1 cellular context compared by ENCODE assay signal in the genomic region with DNA sequence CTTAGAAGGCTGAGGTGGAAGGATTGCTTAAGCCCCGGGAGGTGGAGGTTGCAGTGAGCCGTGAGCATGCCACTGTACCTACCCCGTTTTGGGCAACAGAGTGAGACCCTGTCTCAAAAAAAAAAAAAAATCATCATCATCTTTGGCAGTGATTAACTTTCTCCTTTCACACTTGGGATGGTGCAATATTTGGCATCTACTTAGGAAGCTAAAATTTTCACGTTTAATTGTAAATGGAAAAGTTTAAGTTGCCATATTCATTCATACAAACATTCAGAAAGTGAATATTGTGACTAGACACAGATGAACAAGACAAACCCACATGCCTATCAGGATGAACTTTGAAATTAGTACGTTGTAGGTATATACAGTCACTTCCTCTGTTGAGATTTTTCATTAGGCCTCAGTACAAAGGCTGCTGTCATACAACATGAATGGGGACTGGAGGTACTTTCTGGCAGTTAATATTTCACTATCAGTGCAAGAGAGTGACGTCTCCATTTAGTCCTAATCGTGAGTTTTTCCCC.
A peak's percentile ranks its signal among the peaks of the same experiment; 100 is the strongest.
TF ChIP-seq lines count a peak whose summit lies in the region.

No MANE protein-coding gene starts in this region.

TF ChIP-seq in HepG2, 621 proteins besides CTCF, POLR2A, EP300 and RAD21 (continued from another document and continues in another):
- TF ChIP-seq TEAD2 (CRISPR knock-in tag; IDR thresholded peaks at IDR 0.05) (no peak), ZNF329 (CRISPR knock-in tag; IDR thresholded peaks at IDR 0.05; ENCODE audit: low read depth) (no peak), PAF1 (CRISPR knock-in tag; IDR thresholded peaks at IDR 0.05) (no peak), ZNF605 (CRISPR knock-in tag; IDR thresholded peaks at IDR 0.05) (no peak), TCF12 (IDR thresholded peaks at IDR 0.05) (no peak), TCF12 (CRISPR knock-in tag; IDR thresholded peaks at IDR 0.05) (0 out of 2 replicates have a peak, but pooled peaks have one; percentile 39), KDM3A (CRISPR knock-in tag; IDR thresholded peaks at IDR 0.05; ENCODE audit: low read depth) (peak; percentile 56; the same call in 1 of the 2 replicates), THAP11 (CRISPR knock-in tag; IDR thresholded peaks at IDR 0.05) (peak; percentile 52), ZBTB49 (CRISPR knock-in tag; IDR thresholded peaks at IDR 0.05; ENCODE audit: borderline replicate concordance) (0 out of 2 replicates have a peak, but pooled peaks have one; percentile 1), ZNF234 (CRISPR knock-in tag; conservative IDR thresholded peaks at IDR 0.05) (no peak), MNT (IDR thresholded peaks at IDR 0.05) (0 out of 2 replicates have a peak, but pooled peaks have one; percentile 9), FOXK2 (IDR thresholded peaks at IDR 0.05) (peak; percentile 45; the same call in 1 of the 2 replicates), ZFP1 (CRISPR knock-in tag; IDR thresholded peaks at IDR 0.05) (peak; percentile 63; the same call in 1 of the 2 replicates), XBP1 (CRISPR knock-in tag; IDR thresholded peaks at IDR 0.05) (0 out of 2 replicates have a peak, but pooled peaks have one; percentile 28), MZF1 (CRISPR knock-in tag; IDR thresholded peaks at IDR 0.05; ENCODE audit: borderline replicate concordance) (no peak), BHLHE40 (IDR thresholded peaks at IDR 0.05; ENCODE audit: low read length) (no peak), SMAD3 (CRISPR knock-in tag; IDR thresholded peaks at IDR 0.05) (0 out of 2 replicates have a peak, but pooled peaks have one; percentile 31), SMAD1 (CRISPR knock-in tag; IDR thresholded peaks at IDR 0.05; ENCODE audit: borderline replicate concordance, low read depth) (no peak), ZNF567 (CRISPR knock-in tag; IDR thresholded peaks at IDR 0.05; ENCODE audit: borderline replicate concordance) (no peak), HDAC1 (CRISPR knock-in tag; IDR thresholded peaks at IDR 0.05) (peak; percentile 65; the same call in 1 of the 2 replicates), ZNF558 (CRISPR knock-in tag; IDR thresholded peaks at IDR 0.05; ENCODE audit: borderline replicate concordance) (no peak), SETDB1 (CRISPR knock-in tag; IDR thresholded peaks at IDR 0.05; ENCODE audit: borderline replicate concordance) (no peak), MEIS2 (CRISPR knock-in tag; IDR thresholded peaks at IDR 0.05) (peak; percentile 77; the same call in 1 of the 2 replicates), ZBTB7A (CRISPR knock-in tag; IDR thresholded peaks at IDR 0.05) (no peak), RARA (CRISPR knock-in tag; IDR thresholded peaks at IDR 0.05) (peak; percentile 40; the same call in 1 of the 2 replicates), EHMT2 (IDR thresholded peaks at IDR 0.05; ENCODE audit: borderline replicate concordance, low read depth, low read length) (peak; percentile 70; the same call in 1 of the 2 replicates), ZBTB38 (CRISPR knock-in tag; IDR thresholded peaks at IDR 0.05) (no peak; the same call in 1 of the 2 replicates), ARNT (IDR thresholded peaks at IDR 0.05) (no peak), ZMYM3 (CRISPR knock-in tag; IDR thresholded peaks at IDR 0.05) (peak; percentile 31; the same call in 1 of the 2 replicates), ZNF331 (CRISPR knock-in tag; IDR thresholded peaks at IDR 0.05) (0 out of 2 replicates have a peak, but pooled peaks have one; percentile 20), NFIB (CRISPR knock-in tag; IDR thresholded peaks at IDR 0.05; ENCODE audit: borderline replicate concordance) (no peak), ZNF230 (CRISPR knock-in tag; IDR thresholded peaks at IDR 0.05) (peak; percentile 73; the same call in 1 of the 2 replicates), GATAD2A (CRISPR knock-in tag; IDR thresholded peaks at IDR 0.05) (peak; percentile 91), PHF20 (CRISPR knock-in tag; IDR thresholded peaks at IDR 0.05) (no peak), ZNF121 (CRISPR knock-in tag; IDR thresholded peaks at IDR 0.05) (peak; percentile 90), MAFF (IDR thresholded peaks at IDR 0.05; ENCODE audit: low read depth, low read length) (no peak), CENPX (CRISPR knock-in tag; IDR thresholded peaks at IDR 0.05) (no peak), CBFB (CRISPR knock-in tag; IDR thresholded peaks at IDR 0.05) (no peak), ZNF503 (CRISPR knock-in tag; IDR thresholded peaks at IDR 0.05) (peak; percentile 51; the same call in 1 of the 2 replicates), ZHX2 (IDR thresholded peaks at IDR 0.05; ENCODE audit: low read depth) (no peak; the same call in 1 of the 2 replicates), ZHX2 (CRISPR knock-in tag; IDR thresholded peaks at IDR 0.05; ENCODE audit: borderline replicate concordance) (no peak; the same call in 1 of the 2 replicates), RFXANK (CRISPR knock-in tag; IDR thresholded peaks at IDR 0.05) (no peak)
- TF ChIP-seq, protein P1, sequence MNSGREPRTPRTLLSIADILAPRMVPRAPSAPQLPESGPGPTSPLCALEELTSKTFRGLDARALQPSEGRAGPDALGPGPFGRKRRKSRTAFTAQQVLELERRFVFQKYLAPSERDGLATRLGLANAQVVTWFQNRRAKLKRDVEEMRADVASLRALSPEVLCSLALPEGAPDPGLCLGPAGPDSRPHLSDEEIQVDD (CRISPR knock-in tag; IDR thresholded peaks at IDR 0.05; ENCODE audit: borderline replicate concordance), result no peak
- TF ChIP-seq, protein P2, sequence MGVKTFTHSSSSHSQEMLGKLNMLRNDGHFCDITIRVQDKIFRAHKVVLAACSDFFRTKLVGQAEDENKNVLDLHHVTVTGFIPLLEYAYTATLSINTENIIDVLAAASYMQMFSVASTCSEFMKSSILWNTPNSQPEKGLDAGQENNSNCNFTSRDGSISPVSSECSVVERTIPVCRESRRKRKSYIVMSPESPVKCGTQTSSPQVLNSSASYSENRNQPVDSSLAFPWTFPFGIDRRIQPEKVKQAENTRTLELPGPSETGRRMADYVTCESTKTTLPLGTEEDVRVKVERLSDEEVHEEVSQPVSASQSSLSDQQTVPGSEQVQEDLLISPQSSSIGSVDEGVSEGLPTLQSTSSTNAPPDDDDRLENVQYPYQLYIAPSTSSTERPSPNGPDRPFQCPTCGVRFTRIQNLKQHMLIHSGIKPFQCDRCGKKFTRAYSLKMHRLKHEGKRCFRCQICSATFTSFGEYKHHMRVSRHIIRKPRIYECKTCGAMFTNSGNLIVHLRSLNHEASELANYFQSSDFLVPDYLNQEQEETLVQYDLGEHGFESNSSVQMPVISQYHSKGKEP (CRISPR knock-in tag; IDR thresholded peaks at IDR 0.05), result no peak
- TF ChIP-seq, protein P3, sequence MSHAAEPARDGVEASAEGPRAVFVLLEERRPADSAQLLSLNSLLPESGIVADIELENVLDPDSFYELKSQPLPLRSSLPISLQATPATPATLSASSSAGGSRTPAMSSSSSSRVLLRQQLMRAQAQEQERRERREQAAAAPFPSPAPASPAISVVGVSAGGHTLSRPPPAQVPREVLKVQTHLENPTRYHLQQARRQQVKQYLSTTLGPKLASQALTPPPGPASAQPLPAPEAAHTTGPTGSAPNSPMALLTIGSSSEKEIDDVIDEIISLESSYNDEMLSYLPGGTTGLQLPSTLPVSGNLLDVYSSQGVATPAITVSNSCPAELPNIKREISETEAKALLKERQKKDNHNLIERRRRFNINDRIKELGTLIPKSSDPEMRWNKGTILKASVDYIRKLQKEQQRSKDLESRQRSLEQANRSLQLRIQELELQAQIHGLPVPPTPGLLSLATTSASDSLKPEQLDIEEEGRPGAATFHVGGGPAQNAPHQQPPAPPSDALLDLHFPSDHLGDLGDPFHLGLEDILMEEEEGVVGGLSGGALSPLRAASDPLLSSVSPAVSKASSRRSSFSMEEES (CRISPR knock-in tag; IDR thresholded peaks at IDR 0.05), result peak; percentile 65; the same call in 1 of the 2 replicates
- TF ChIP-seq, protein P4, sequence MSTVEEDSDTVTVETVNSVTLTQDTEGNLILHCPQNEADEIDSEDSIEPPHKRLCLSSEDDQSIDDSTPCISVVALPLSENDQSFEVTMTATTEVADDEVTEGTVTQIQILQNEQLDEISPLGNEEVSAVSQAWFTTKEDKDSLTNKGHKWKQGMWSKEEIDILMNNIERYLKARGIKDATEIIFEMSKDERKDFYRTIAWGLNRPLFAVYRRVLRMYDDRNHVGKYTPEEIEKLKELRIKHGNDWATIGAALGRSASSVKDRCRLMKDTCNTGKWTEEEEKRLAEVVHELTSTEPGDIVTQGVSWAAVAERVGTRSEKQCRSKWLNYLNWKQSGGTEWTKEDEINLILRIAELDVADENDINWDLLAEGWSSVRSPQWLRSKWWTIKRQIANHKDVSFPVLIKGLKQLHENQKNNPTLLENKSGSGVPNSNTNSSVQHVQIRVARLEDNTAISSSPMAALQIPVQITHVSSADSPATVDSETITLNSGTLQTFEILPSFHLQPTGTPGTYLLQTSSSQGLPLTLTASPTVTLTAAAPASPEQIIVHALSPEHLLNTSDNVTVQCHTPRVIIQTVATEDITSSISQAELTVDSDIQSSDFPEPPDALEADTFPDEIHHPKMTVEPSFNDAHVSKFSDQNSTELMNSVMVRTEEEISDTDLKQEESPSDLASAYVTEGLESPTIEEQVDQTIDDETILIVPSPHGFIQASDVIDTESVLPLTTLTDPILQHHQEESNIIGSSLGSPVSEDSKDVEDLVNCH (CRISPR knock-in tag; IDR thresholded peaks at IDR 0.05), result peak; percentile 65; the same call in 1 of the 2 replicates
